In genomic region chr15:50452927-50453326, GRCh38 we compare ENCODE assay signal across 26 cellular contexts. TPM values are rescaled to one million over a fixed set of nuclear protein-coding genes. Genes with fewer than 3 reads are reported as not detected.
DNase-seq lines count a peak whose midpoint lies in the region; ATAC-seq and TF ChIP-seq lines count a peak whose summit lies in the region.
"Had no signal": no experiment of that assay in that cellular context is flagged by ENCODE, and none has a peak within 500 bp of the region (broad histone marks: within the 10 kb centered on the region; RNA-seq: fewer than 3 reads in every experiment).

No MANE protein-coding gene starts in this region.

- CTCF ChIA-PET in activated CD4-positive, alpha-beta memory T cell treated with anti-CD3 and anti-CD28 coated beads, Interleukin-2, amount 10 ng/mL, durations not matched to agents 7 days and 5 days (lab: Charles Lee) = no interaction called here
- CTCF ChIA-PET in activated CD4-positive, alpha-beta memory T cell treated with anti-CD3 and anti-CD28 coated beads for 36 hours (lab: Charles Lee) = no interaction called here

- in situ Hi-C loops in GM23248 (cut with MboI) = no loop called here

- H3K4me1 Mint-ChIP-seq in activated CD4-positive, alpha-beta memory T cell treated with anti-CD3 and anti-CD28 coated beads, Interleukin-2, amount 10 ng/mL, durations not matched to agents 7 days and 5 days = no peaks in the 10 kb centered on the region
- no peaks in the 10 kb centered on the region for H3K4me1 Mint-ChIP-seq in activated CD4-positive, alpha-beta memory T cell treated with anti-CD3 and anti-CD28 coated beads for 36 hours (ENCODE audit: low read depth)
- H3K4me1 Mint-ChIP-seq in naive B cell = peaks cover 17 to 21% (median 20%) of the 10 kb centered on the region in 3 donors

- H3K27ac ChIP-seq in GM23248 = no peak overlapping the region
- no peak overlapping the region for H3K27ac ChIP-seq in hepatocyte
- H3K27ac ChIP-seq: esophagus squamous epithelium, KMS-11, right lobe of liver, stomach, upper lobe of left lung had no signal

- H3K79me2 ChIP-seq in GM23248 (ENCODE audit: insufficient read depth) (peaks cover 72% of the 10 kb centered on the region), hepatocyte (peaks cover 24% of the 10 kb centered on the region)

- H3K9ac ChIP-seq in GM23248 = no peak overlapping the region
- H3K9ac ChIP-seq: KMS-11 had no signal

- no peaks in the 10 kb centered on the region for H3K27me3 ChIP-seq in GM23248 (replicated peaks; ENCODE audit: insufficient read depth)
- no peaks in the 10 kb centered on the region for H3K27me3 ChIP-seq in hepatocyte
- H3K27me3 ChIP-seq: esophagus squamous epithelium, right lobe of liver, stomach, upper lobe of left lung had no signal

- H4K20me1 ChIP-seq in GM23248 (ENCODE audit: insufficient read depth) = no peaks in the 10 kb centered on the region
- H4K20me1 ChIP-seq in hepatocyte (ENCODE audit: insufficient read depth, poor library complexity, severe bottlenecking) = no peaks in the 10 kb centered on the region

- intact Hi-C loops in activated CD4-positive, alpha-beta memory T cell treated with anti-CD3 and anti-CD28 coated beads for 36 hours (cut with micrococcal nuclease) = no loop called here

- H3K36me3 ChIP-seq in GM23248 (ENCODE audit: low read depth) = peaks cover 13% of the 10 kb centered on the region; the same call in 1 of the 2 replicates
- no peaks in the 10 kb centered on the region for H3K36me3 ChIP-seq in hepatocyte (replicated peaks; ENCODE audit: insufficient read depth, low read depth)

- H3K4me3 ChIP-seq in GM23248 (no peak overlapping the region), cardiac fibroblast (replicated peaks in 1 of 2; ENCODE audit: low read depth in 2 of 2, low read length in 2 of 2) (no peak overlapping the region), hepatocyte (no peak overlapping the region)
- H3K4me3 ChIP-seq: esophagus squamous epithelium, right lobe of liver, stomach, upper lobe of left lung had no signal

- H3K36me3 Mint-ChIP-seq in activated CD4-positive, alpha-beta memory T cell treated with anti-CD3 and anti-CD28 coated beads, Interleukin-2, amount 10 ng/mL, durations not matched to agents 7 days and 5 days (ENCODE audit: low read depth) = peaks cover 42% of the 10 kb centered on the region
- H3K36me3 Mint-ChIP-seq in activated CD4-positive, alpha-beta memory T cell treated with anti-CD3 and anti-CD28 coated beads for 36 hours = peaks cover 24% of the 10 kb centered on the region
- peaks cover 14 to 19% of the 10 kb centered on the region in 2 donors for H3K36me3 Mint-ChIP-seq in naive B cell

- H3K4me1 ChIP-seq in GM23248 (ENCODE audit: insufficient read depth) (peaks cover 19% of the 10 kb centered on the region), hepatocyte (ENCODE audit: insufficient read depth) (no peaks in the 10 kb centered on the region)
- H3K4me1 ChIP-seq: Caco-2, esophagus squamous epithelium, right lobe of liver, stomach had no signal

- POLR2A ChIA-PET in activated CD4-positive, alpha-beta memory T cell treated with anti-CD3 and anti-CD28 coated beads, Interleukin-2, amount 10 ng/mL, durations not matched to agents 7 days and 5 days (lab: Charles Lee) = no interaction called here
- POLR2A ChIA-PET in activated CD4-positive, alpha-beta memory T cell treated with anti-CD3 and anti-CD28 coated beads for 36 hours (lab: Charles Lee) = no interaction called here

- H2AFZ ChIP-seq in GM23248 (no peak overlapping the region), hepatocyte (no peak overlapping the region)

- H3K9me3 ChIP-seq in GM23248 (ENCODE audit: low read depth) (no peaks in the 10 kb centered on the region), hepatocyte (ENCODE audit: low read depth) (no peaks in the 10 kb centered on the region)
- H3K9me3 ChIP-seq: Caco-2, esophagus squamous epithelium, right lobe of liver, stomach, upper lobe of left lung had no signal

- H3F3A ChIP-seq in GM23248 (ENCODE audit: insufficient read depth) = peaks cover 8% of the 10 kb centered on the region; the same call in 1 of the 2 replicates

- no peaks in the 10 kb centered on the region for H3K27me3 Mint-ChIP-seq in activated CD4-positive, alpha-beta memory T cell treated with anti-CD3 and anti-CD28 coated beads, Interleukin-2, amount 10 ng/mL, durations not matched to agents 7 days and 5 days
- no peaks in the 10 kb centered on the region for H3K27me3 Mint-ChIP-seq in activated CD4-positive, alpha-beta memory T cell treated with anti-CD3 and anti-CD28 coated beads for 36 hours
- no peaks in the 10 kb centered on the region for H3K27me3 Mint-ChIP-seq in naive B cell

- DNase-seq in activated CD4-positive, alpha-beta memory T cell treated with anti-CD3 and anti-CD28 coated beads, Interleukin-2, amount 10 ng/mL, durations not matched to agents 7 days and 5 days = no peak
- DNase-seq in activated CD4-positive, alpha-beta memory T cell treated with anti-CD3 and anti-CD28 coated beads for 36 hours = no peak
- peak; percentile 39 for DNase-seq in GM23248
- DNase-seq in cardiac fibroblast (ENCODE audit: low read depth in 2 of 2) = peak; percentile 41 to 57
- DNase-seq in naive B cell = no peak
- DNase-seq in NCI-H2107 (lab: John Stamatoyannopoulos, UW) = no peak
- DNase-seq in hepatocyte (ENCODE audit: low spot score) = no peak
- no peak for DNase-seq in NCI-H226
- DNase-seq: ACHN; activated effector memory CD4-positive, alpha-beta T cell treated with Interleukin-2 at 50 U/mL for 16 hours; amniotic stem cell; Caco-2; central memory CD4-positive, alpha-beta T cell; effector CD4-positive, alpha-beta T cell; esophagus squamous epithelium; hippocampal formation; NCI-H1417 treated with DMSO at 0.1 percent for 48 hours; NCI-H345; occipital lobe; right lobe of liver; stimulated activated CD4-positive, alpha-beta T cell treated with anti-CD3 and anti-CD28 coated beads, Interleukin-1b, Interleukin-23, amount 100 ng/mL, for 48 hours; stomach; upper lobe of left lung had no signal

- H3K4me3 Mint-ChIP-seq in activated CD4-positive, alpha-beta memory T cell treated with anti-CD3 and anti-CD28 coated beads, Interleukin-2, amount 10 ng/mL, durations not matched to agents 7 days and 5 days = no peak overlapping the region
- no peak overlapping the region for H3K4me3 Mint-ChIP-seq in activated CD4-positive, alpha-beta memory T cell treated with anti-CD3 and anti-CD28 coated beads for 36 hours
- H3K4me3 Mint-ChIP-seq in naive B cell = no peak overlapping the region

- no peaks in the 10 kb centered on the region for H3K9me3 Mint-ChIP-seq in activated CD4-positive, alpha-beta memory T cell treated with anti-CD3 and anti-CD28 coated beads, Interleukin-2, amount 10 ng/mL, durations not matched to agents 7 days and 5 days
- H3K9me3 Mint-ChIP-seq in activated CD4-positive, alpha-beta memory T cell treated with anti-CD3 and anti-CD28 coated beads for 36 hours = no peaks in the 10 kb centered on the region
- H3K9me3 Mint-ChIP-seq in naive B cell = no peaks in the 10 kb centered on the region

- no peak overlapping the region for H3K4me2 ChIP-seq in GM23248 (ENCODE audit: unreplicated experiment)
- H3K4me2 ChIP-seq in hepatocyte = no peak overlapping the region
- H3K4me2 ChIP-seq: KMS-11 had no signal

- TF ChIP-seq CTCF in cardiac fibroblast (IDR thresholded peaks at IDR 0.05; ENCODE audit: low read depth, low read length) = no peak
- TF ChIP-seq CTCF in hepatocyte (IDR thresholded peaks at IDR 0.05; ENCODE audit: poor library complexity) = no peak

- peak in 1 of 2 donors; percentile 68 for ATAC-seq in naive B cell (ENCODE audit: low read depth in 2 of 2)
- ATAC-seq: activated CD4-positive, CD25-positive, alpha-beta regulatory T cell treated with anti-CD3 and anti-CD28 coated beads, Interleukin-2, amount 50 U/mL, for 24 hours; Panc1; right lobe of liver had no signal

- H3K9me2 ChIP-seq in GM23248 (ENCODE audit: insufficient read depth) = no peaks in the 10 kb centered on the region
- H3K9me2 ChIP-seq in hepatocyte (replicated peaks; ENCODE audit: insufficient read depth) = no peaks in the 10 kb centered on the region

- H3K27ac Mint-ChIP-seq in activated CD4-positive, alpha-beta memory T cell treated with anti-CD3 and anti-CD28 coated beads, Interleukin-2, amount 10 ng/mL, durations not matched to agents 7 days and 5 days = peak overlapping the region; percentile 27
- no peak overlapping the region for H3K27ac Mint-ChIP-seq in activated CD4-positive, alpha-beta memory T cell treated with anti-CD3 and anti-CD28 coated beads for 36 hours
- peak overlapping the region in 4 of 6 donors; percentile 27 to 78 (median 70) for H3K27ac Mint-ChIP-seq in naive B cell

RNA-seq across cellular contexts. Expression of gene USP8, which starts 28.7 kb away (rescaled TPM):
- total RNA-seq in activated CD4-positive, alpha-beta memory T cell treated with anti-CD3 and anti-CD28 coated beads, Interleukin-2, amount 10 ng/mL, durations not matched to agents 7 days and 5 days = 10 to 100 TPM; 59.4 to 59.9 TPM
- 10 to 100 TPM; 43.4 to 46.0 TPM for total RNA-seq in activated CD4-positive, alpha-beta memory T cell treated with anti-CD3 and anti-CD28 coated beads for 36 hours
- 29.8 and 32.1 TPM in 2 replicates for total RNA-seq in GM23248 (2014; rRNA removed; shearing (Covaris generic))
- 56.2 and 57.2 TPM in 2 replicates for polyA plus RNA-seq in GM23248 (2016; fragmentation: Nextera tagmentation; extraction: Ambion mirVana)
- 10 to 100 TPM; 62.0 to 87.5 (median 70.8) TPM for polyA plus RNA-seq in naive B cell (ENCODE audit: low read depth in 6 of 6)
- 59.9 and 79.9 TPM in 2 replicates for total RNA-seq in hepatocyte
- 43.0 and 46.8 TPM in 2 replicates for polyA plus RNA-seq in hepatocyte

Comparison
In these comparisons a context has a peak if more than half of its experiments do, and no peak if none do; other contexts are left out.
1. DNase-seq: peak in GM23248 (single experiment) and cardiac fibroblast (2 of 2); none in activated CD4-positive, alpha-beta memory T cell treated with anti-CD3 and anti-CD28 coated beads, Interleukin-2, amount 10 ng/mL, durations not matched to agents 7 days and 5 days (single experiment), activated CD4-positive, alpha-beta memory T cell treated with anti-CD3 and anti-CD28 coated beads for 36 hours (single experiment), naive B cell (single experiment), NCI-H2107 (single experiment), hepatocyte (single experiment) and NCI-H226 (single experiment).